In genomic region chr6:147222160-147222838, GRCh38 we compare ENCODE assay signal across 8 cellular contexts. TPM values are rescaled to one million over a fixed set of nuclear protein-coding genes. Genes with fewer than 3 reads are reported as not detected.
DNase-seq lines count a peak whose midpoint lies in the region; ATAC-seq, FAIRE-seq and TF ChIP-seq lines count a peak whose summit lies in the region.

No MANE protein-coding gene starts in this region.

- H3K27me3 ChIP-seq in KMS-11 (ENCODE audit: insufficient read depth, low read depth) (no peaks in the 10 kb centered on the region), H1 (replicated peaks in 1 of 4; ENCODE audit: control insufficient read depth in 3 of 4, extremely low read depth in 1 of 4, insufficient read depth in 3 of 4, low read length in 3 of 4) (no peaks in the 10 kb centered on the region), pancreas (no peaks in the 10 kb centered on the region), aorta (ENCODE audit: control insufficient read depth in 1 of 2, insufficient read depth in 2 of 2, low read length in 1 of 2) (no peaks in the 10 kb centered on the region)

- H3K4me3 ChIP-seq in KMS-11 (IDR thresholded peaks at IDR 0.05; ENCODE audit: insufficient read depth, low read depth, low read length) (no peak overlapping the region), H1 (ENCODE audit: extremely low read depth in 1 of 4, insufficient read depth in 2 of 4, low read depth in 3 of 4, low read length in 4 of 4) (no peak overlapping the region), pancreas (no peak overlapping the region), aorta (ENCODE audit: low read length in 2 of 2) (no peak overlapping the region)

- no peak overlapping the region for H3K4ac ChIP-seq in H1 (replicated peaks; ENCODE audit: insufficient read length, low read depth, low read length)

- TF ChIP-seq EP300 in H1 (IDR thresholded peaks at IDR 0.05; ENCODE audit: borderline replicate concordance in 1 of 2, low read depth in 2 of 2, low read length in 2 of 2), result no peak

- CTCF ChIA-PET in H1 (lab: Charles Lee; ENCODE audit: partially characterized antibody), result interaction anchor here (0.9 to 2.7 kb wide), 7 partner anchors 9 to 125 kb away, joined by 3 to 10 read pairs (median 4); no protein-coding TSS in a partner anchor

- H2AFZ ChIP-seq in KMS-11 (ENCODE audit: low read depth) (no peak overlapping the region), H1 (ENCODE audit: low read length) (no peak overlapping the region)

- H3K23ac ChIP-seq in H1 (ENCODE audit: insufficient read length), result no peak overlapping the region

- H3K23me2 ChIP-seq in H1 (ENCODE audit: low read depth, low read length), result no peaks in the 10 kb centered on the region

- TF ChIP-seq POLR2A in H1 (IDR thresholded peaks at IDR 0.05; ENCODE audit: control extremely low read depth in 1 of 2, low read depth in 2 of 2, low read length in 2 of 2), result no peak

- WGBS in H1 (ENCODE audit: extremely low coverage in 1 of 2, insufficient coverage in 1 of 2, insufficient read length in 1 of 2, insufficient replicate concordance in 2 of 2, low coverage in 1 of 2, low lambda C conversion rate in 2 of 2, missing lambda C conversion rate in 1 of 2), 2 experiments, result 90% methylated on average over 4 of the region's 4 CpGs; no CpG with 5 or more reads in 1 of the 2 experiments
- WGBS in pancreas, 2 donors, result 78% methylated on average over 4 of the region's 4 CpGs
- 83 to 89% methylated on average over 4 of the region's 4 CpGs for WGBS in aorta, 2 donors

- no peak overlapping the region for H2BK20ac ChIP-seq in H1 (ENCODE audit: low read length)

- H3K79me2 ChIP-seq in KMS-11 (ENCODE audit: insufficient read depth, low read depth) (no peaks in the 10 kb centered on the region), H1 (ENCODE audit: control insufficient read depth in 1 of 2, insufficient read depth in 2 of 2, low read length in 2 of 2) (peaks cover 0 to 8% of the 10 kb centered on the region in 2 experiments; a peak in 1 of 4 replicates)

- H3K27ac ChIP-seq in KMS-11 (no peak overlapping the region), H1 (ENCODE audit: low read depth, low read length) (no peak overlapping the region), pancreas (no peak overlapping the region), aorta (ENCODE audit: low read depth in 1 of 2, low read length in 2 of 2) (no peak overlapping the region)

- POLR2A ChIA-PET in H1 (lab: Charles Lee; ENCODE audit: partially characterized antibody), result no interaction called here

- H3K18ac ChIP-seq in H1 (ENCODE audit: extremely low read depth, low read length), result no peak overlapping the region

- H4K91ac ChIP-seq in H1 (replicated peaks; ENCODE audit: insufficient read length, low read length), result no peak overlapping the region

- no peak overlapping the region for H3K14ac ChIP-seq in H1 (ENCODE audit: insufficient read length)

- H3K4me1 ChIP-seq in KMS-11 (ENCODE audit: low read depth, poor library complexity, severe bottlenecking) (no peaks in the 10 kb centered on the region), H1 (replicated peaks in 1 of 4; ENCODE audit: control insufficient read depth in 3 of 4, insufficient read depth in 4 of 4, low read length in 3 of 4) (peaks cover 0 to 4% (median 2%) of the 10 kb centered on the region in 4 experiments; a peak in 2 of 7 replicates), pancreas (peaks cover 0 to 20% (median 10%) of the 10 kb centered on the region in 3 donors), aorta (ENCODE audit: control insufficient read depth in 1 of 2, insufficient read depth in 2 of 2, low read length in 2 of 2) (no peaks in the 10 kb centered on the region)

- H2BK120ac ChIP-seq in H1 (replicated peaks; ENCODE audit: low read depth, low read length), result no peak overlapping the region

- H2BK12ac ChIP-seq in H1 (ENCODE audit: low read depth, low read length), result no peak overlapping the region

- H4K8ac ChIP-seq in H1 (ENCODE audit: extremely low read depth, insufficient read depth, low read length), result no peak overlapping the region

- H3K56ac ChIP-seq in H1 (replicated peaks; ENCODE audit: insufficient read length, low read depth, low read length), result no peak overlapping the region

- no peaks in the 10 kb centered on the region for H3K79me1 ChIP-seq in H1 (ENCODE audit: low read depth, low read length)

- H3K9ac ChIP-seq in KMS-11 (no peak overlapping the region), H1 (replicated peaks in 1 of 4; ENCODE audit: extremely low read depth in 1 of 4, low read depth in 3 of 4, low read length in 3 of 4) (no peak overlapping the region; a peak in 1 of 7 replicates)

- H3K36me3 ChIP-seq in KMS-11 (ENCODE audit: insufficient read depth) (no peaks in the 10 kb centered on the region), H1 (ENCODE audit: control insufficient read depth in 2 of 4, insufficient read depth in 4 of 4, low read length in 3 of 4) (no peaks in the 10 kb centered on the region), pancreas (no peaks in the 10 kb centered on the region), aorta (ENCODE audit: control insufficient read depth in 1 of 2, insufficient read depth in 2 of 2, low read length in 1 of 2) (peaks cover 0 to 4% of the 10 kb centered on the region in 2 donors)

- H3K9me3 ChIP-seq in H1 (ENCODE audit: insufficient read depth in 2 of 2, low read depth in 1 of 2, low read length in 1 of 2), result no peaks in the 10 kb centered on the region
- H3K9me3 ChIP-seq in pancreas, result no peaks in the 10 kb centered on the region
- H3K9me3 ChIP-seq in aorta (ENCODE audit: control insufficient read depth, low read length), result no peaks in the 10 kb centered on the region

- TF ChIP-seq RAD21 in H1 (IDR thresholded peaks at IDR 0.05 in 1 of 2, conservative IDR thresholded peaks at IDR 0.05 in 1 of 2; ENCODE audit: low read depth in 2 of 2, low read length in 2 of 2), result peak; percentile 19 to 29

- intact Hi-C loops in pancreas (cut with DNase I) (no loop called here), aorta (cut with DNase I) (no loop called here)

- H2AK5ac ChIP-seq in H1 (ENCODE audit: low read depth, low read length), result no peak overlapping the region

- ATAC-seq in GM18520 (IDR thresholded peaks at IDR 0.05; ENCODE audit: unreplicated experiment) (peak; percentile 53), pancreas (peak; percentile 31 to 71 (median 58)), GM18519 (IDR thresholded peaks at IDR 0.05; ENCODE audit: low FRiP score, unreplicated experiment) (no peak), aorta (ENCODE audit: low FRiP score) (no peak)

- no peak overlapping the region for H4K5ac ChIP-seq in H1 (ENCODE audit: insufficient read length, low read depth, low read length)

- DNase-seq in H1 (ENCODE audit: low read depth in 1 of 2, low spot score in 2 of 2), result no peak
- DNase-seq in pancreas, result no peak
- DNase-seq in HTR-8/SVneo (ENCODE audit: insufficient read length, low spot score), result no peak
- DNase-seq in aorta, result no peak
- no peak for DNase-seq in amniotic stem cell (lab: John Stamatoyannopoulos, UW)

- H4K20me1 ChIP-seq in KMS-11 (ENCODE audit: insufficient read depth), result no peaks in the 10 kb centered on the region
- peaks cover 0 to 1% of the 10 kb centered on the region in 2 experiments for H4K20me1 ChIP-seq in H1 (replicated peaks in 1 of 2; ENCODE audit: control insufficient read depth in 1 of 2, insufficient read depth in 2 of 2, low read length in 2 of 2)

- no peak overlapping the region for H3K4me2 ChIP-seq in KMS-11
- H3K4me2 ChIP-seq in H1 (ENCODE audit: insufficient read depth in 1 of 2, low read depth in 2 of 2, low read length in 2 of 2), result peak overlapping the region in 1 of 2 experiments; percentile 10; a peak in 2 of 4 replicates

- H2BK15ac ChIP-seq in H1 (ENCODE audit: low read length), result no peak overlapping the region

- TF ChIP-seq CTCF in KMS-11 (conservative IDR thresholded peaks at IDR 0.05; ENCODE audit: low read depth, low read length), result peak; percentile 44
- peak in 1 of 3 experiments; percentile 41; a peak in 2 of 4 replicates for TF ChIP-seq CTCF in H1 (IDR thresholded peaks at IDR 0.05; ENCODE audit: control extremely low read depth in 1 of 3, insufficient read depth in 1 of 3, low read depth in 1 of 3, low read length in 3 of 3)
- peak in 3 of 4 donors; percentile 12 to 27 (median 17) for TF ChIP-seq CTCF in pancreas (IDR thresholded peaks at IDR 0.05)

- no peak for FAIRE-seq in H1 (lab: Jason Lieb, UNC)
- FAIRE-seq in pancreas (lab: Jason Lieb, UNC), result no peak
- no peak for FAIRE-seq in HTR-8/SVneo (lab: Jason Lieb, UNC)

- H2BK5ac ChIP-seq in H1 (ENCODE audit: low read depth, low read length), result no peak overlapping the region; the same call in 1 of the 2 replicates

TF ChIP-seq in H1, 55 proteins besides CTCF, POLR2A, EP300 and RAD21:
- TF ChIP-seq GABPA (IDR thresholded peaks at IDR 0.05; ENCODE audit: borderline replicate concordance, insufficient read depth, low read length), result no peak
- TF ChIP-seq YY1 (IDR thresholded peaks at IDR 0.05; ENCODE audit: low read depth, low read length), result peak; percentile 76; the same call in 1 of the 2 replicates

RNA-seq across cellular contexts. Expression of gene STXBP5, which starts 18.1 kb away (rescaled TPM):
- total RNA-seq in H1 (2021; fragmentation: NEBNext Ultra II Directional; extraction: Animal tissue kit (Norgen Biotek cat#: 25700)), result 10.8 and 12.0 TPM in 2 replicates
- polyA plus RNA-seq in H1 (2011; rRNA removed), result 2.5 and 2.7 TPM in 2 replicates
- polyA plus RNA-seq in H1 (2011; cell fraction: cytosol; rRNA removed), result 3.4 TPM
- 7.3 TPM for polyA plus RNA-seq in H1 (2011; cell fraction: nucleus; rRNA removed)
- polyA plus RNA-seq in H1 (2012, experiment 1 of 2), result 3.2 to 5.4 TPM (median 4.8 TPM) in 4 replicates
- polyA plus RNA-seq in H1 (2012, experiment 2 of 2), result 0.29 TPM
- polyA plus RNA-seq in H1 (2013, experiment 1 of 2), result 3.1 TPM
- polyA plus RNA-seq in H1 (2013, experiment 2 of 2), result 2.5 TPM
- 19.5 and 26.8 TPM in 2 replicates for polyA minus RNA-seq in H1 (2011; rRNA and poly(A)+ RNA removed)
- 8.7 TPM for polyA minus RNA-seq in H1 (2011; cell fraction: cytosol; rRNA and poly(A)+ RNA removed)
- polyA minus RNA-seq in H1 (2011; cell fraction: nucleus; rRNA and poly(A)+ RNA removed), result 45.4 TPM
- 10 to 100 TPM; 20.0 to 25.8 (median 23.9) TPM for total RNA-seq in pancreas
- polyA plus RNA-seq in pancreas, result 10 to 100 TPM; 11.9 to 14.1 TPM
- 10 to 100 TPM; 26.5 to 28.9 TPM for total RNA-seq in aorta
- polyA plus RNA-seq in aorta, result 10 to 100 TPM in 1 of 2 donors, 1 to 10 TPM in 1; 7.1 to 13.3 TPM

Comparison
In these comparisons a context has a peak if more than half of its experiments do, and no peak if none do; other contexts are left out.
1. ATAC-seq: peak in GM18520 (single experiment) and pancreas (4 of 4); none in GM18519 (single experiment) and aorta (single experiment).